In genomic region chr1:8409107-8409506, GRCh38 we compare ENCODE assay signal across 8 cellular contexts.
DNase-seq lines count a peak whose midpoint lies in the region; ATAC-seq and TF ChIP-seq lines count a peak whose summit lies in the region.

No MANE protein-coding gene starts in this region.

- TF ChIP-seq CTCF in GM12875 (IDR thresholded peaks at IDR 0.05; ENCODE audit: borderline replicate concordance, insufficient read depth, low read depth, low read length) (peak; percentile 39; the same call in 1 of the 2 replicates), nephron (IDR thresholded peaks at IDR 0.05; ENCODE audit: unreplicated experiment in 3 of 3) (peak; percentile 52 to 60 (median 53))

- peak overlapping the region; percentile 66 for H3K27ac Mint-ChIP-seq in T-helper 2 cell treated with Interferon-gamma antibody and Interleukin-4, amounts not matched to agents 5 μg/mL and 100 μg/mL, for 36 hours
- H3K27ac Mint-ChIP-seq in nephron, result peak overlapping the region; percentile 96 to 97 (median 96)

- H3K9me3 Mint-ChIP-seq in T-helper 2 cell treated with Interferon-gamma antibody and Interleukin-4, amounts not matched to agents 5 μg/mL and 100 μg/mL, for 36 hours, result no peaks in the 10 kb centered on the region
- H3K9me3 Mint-ChIP-seq in nephron, result no peaks in the 10 kb centered on the region

- no peaks in the 10 kb centered on the region for H3K27me3 Mint-ChIP-seq in T-helper 2 cell treated with Interferon-gamma antibody and Interleukin-4, amounts not matched to agents 5 μg/mL and 100 μg/mL, for 36 hours (ENCODE audit: low read depth)
- no peaks in the 10 kb centered on the region for H3K27me3 Mint-ChIP-seq in nephron (ENCODE audit: low read depth)

- H3K4me3 ChIP-seq in GM12875 (ENCODE audit: low read depth, low read length), result no peak overlapping the region

- H3K4me3 Mint-ChIP-seq in T-helper 2 cell treated with Interferon-gamma antibody and Interleukin-4, amounts not matched to agents 5 μg/mL and 100 μg/mL, for 36 hours, result no peak overlapping the region
- H3K4me3 Mint-ChIP-seq in nephron, result peak overlapping the region; percentile 56 to 67 (median 62)

- DNase-seq in A172 (ENCODE audit: low spot score) (peak; percentile 38), fibroblast of gingiva (ENCODE audit: low read depth) (peak; percentile 68), NCI-H2107 (lab: John Stamatoyannopoulos, UW) (no peak), NCI-H1048 (lab: John Stamatoyannopoulos, UW) (no peak)
- no peak for DNase-seq in T-helper 2 cell treated with Interferon-gamma antibody and Interleukin-4, amounts not matched to agents 5 μg/mL and 100 μg/mL, for 36 hours (ENCODE audit: low spot score)

- peaks cover 43% of the 10 kb centered on the region for H3K36me3 Mint-ChIP-seq in T-helper 2 cell treated with Interferon-gamma antibody and Interleukin-4, amounts not matched to agents 5 μg/mL and 100 μg/mL, for 36 hours (ENCODE audit: low read depth)
- peaks cover 49% of the 10 kb centered on the region for H3K36me3 Mint-ChIP-seq in nephron (ENCODE audit: low read depth)

- ATAC-seq in GM18861 (IDR thresholded peaks at IDR 0.05; ENCODE audit: unreplicated experiment), result no peak

- peaks cover 50% of the 10 kb centered on the region for H3K4me1 Mint-ChIP-seq in T-helper 2 cell treated with Interferon-gamma antibody and Interleukin-4, amounts not matched to agents 5 μg/mL and 100 μg/mL, for 36 hours (ENCODE audit: low read depth)
- peaks cover 72% of the 10 kb centered on the region for H3K4me1 Mint-ChIP-seq in nephron

Comparison
In these comparisons a context has a peak if more than half of its experiments do, and no peak if none do; other contexts are left out.
1. DNase-seq: peak in A172 (single experiment) and fibroblast of gingiva (single experiment); none in T-helper 2 cell treated with Interferon-gamma antibody and Interleukin-4, amounts not matched to agents 5 μg/mL and 100 μg/mL, for 36 hours (single experiment), NCI-H2107 (single experiment) and NCI-H1048 (single experiment).